19 cellular contexts compared by ENCODE assay signal in the genomic region with DNA sequence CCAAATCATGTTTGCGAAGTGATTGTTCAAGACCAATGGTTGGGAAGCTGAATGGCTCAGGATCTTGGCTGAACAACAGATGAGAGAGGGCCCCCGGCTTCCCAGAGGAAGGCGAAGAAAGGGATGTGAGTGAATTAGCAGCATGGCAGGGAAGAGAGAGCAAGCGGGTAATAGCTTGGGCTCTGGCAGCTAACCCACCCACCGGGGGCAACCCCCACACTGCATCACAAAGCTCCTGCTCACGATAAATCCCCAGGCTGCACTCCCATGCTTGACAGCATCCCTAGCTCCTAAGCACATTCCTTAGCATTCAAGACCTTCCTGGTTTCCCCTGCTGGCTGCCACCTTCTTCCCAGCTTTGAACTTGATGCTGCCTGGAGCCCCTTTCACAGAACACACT.
"Had no signal": no experiment of that assay in that cellular context is flagged by ENCODE, and none has a peak within 500 bp of the region (broad histone marks: within the 10 kb centered on the region; RNA-seq: fewer than 3 reads in every experiment).

No MANE protein-coding gene starts in this region.

- ATAC-seq: effector memory CD8-positive, alpha-beta T cell; gastrocnemius medialis; heart right ventricle; left lobe of liver; right cardiac atrium; stimulated activated naive CD8-positive, alpha-beta T cell treated with anti-CD3 and anti-CD28 coated beads, Interleukin-15, Interleukin-2, amounts not matched to agents 100 U/mL and 50 U/mL, for 24 hours; upper lobe of right lung had no signal

- H3K36me3 ChIP-seq: esophagus muscularis mucosa, gastrocnemius medialis, heart right ventricle, ovary, suprapubic skin, thyroid gland, upper lobe of right lung, vagina had no signal

- H3K27ac ChIP-seq: epithelial cell of prostate, esophagus muscularis mucosa, gastrocnemius medialis, heart right ventricle, ovary, suprapubic skin, thyroid gland, upper lobe of right lung, vagina had no signal

- H3K27me3 ChIP-seq: esophagus muscularis mucosa, gastrocnemius medialis, heart right ventricle, ovary, suprapubic skin, thyroid gland, upper lobe of right lung, vagina had no signal

- H3K4me3 Mint-ChIP-seq: effector memory CD8-positive, alpha-beta T cell; nephron had no signal

- H3K4me3 ChIP-seq: esophagus muscularis mucosa, gastrocnemius medialis, heart right ventricle, ovary, smooth muscle cell, suprapubic skin, thyroid gland, upper lobe of right lung, vagina had no signal

- H3K27ac Mint-ChIP-seq: effector memory CD8-positive, alpha-beta T cell had no signal

- H3K4me1 ChIP-seq: thyroid gland had no signal

- H3K9me3 ChIP-seq: esophagus muscularis mucosa, gastrocnemius medialis, ovary, suprapubic skin, thyroid gland, upper lobe of right lung, vagina had no signal

- H3K9me3 Mint-ChIP-seq: effector memory CD8-positive, alpha-beta T cell; nephron had no signal

- H3K4me2 ChIP-seq: smooth muscle cell had no signal

- DNase-seq: effector memory CD8-positive, alpha-beta T cell; gastrocnemius medialis; heart right ventricle; hypothalamus; kidney glomerular epithelial cell; mammary epithelial cell; ovary; right cardiac atrium; stimulated activated CD4-positive, alpha-beta T cell treated with anti-CD3 and anti-CD28 coated beads, Interleukin-2, amount 100 ng/mL, for 48 hours; stimulated activated naive CD8-positive, alpha-beta T cell treated with anti-CD3 and anti-CD28 coated beads, Interleukin-15, Interleukin-2, amounts not matched to agents 100 U/mL and 50 U/mL, for 24 hours; thyroid gland; upper lobe of right lung had no signal
